In genomic region chr20:49969234-49969633, GRCh38 we compare ENCODE assay signal across 1 cellular context.
TF ChIP-seq lines count a peak whose summit lies in the region.

No MANE protein-coding gene starts in this region.

TF ChIP-seq in K562, 482 proteins besides CTCF, POLR2A, EP300 and RAD21:
- TF ChIP-seq RREB1 (CRISPR knock-in tag; IDR thresholded peaks at IDR 0.05) = no peak
- no peak for TF ChIP-seq U2AF2 (optimal IDR thresholded peaks at IDR 0.05; ENCODE audit: low read depth, low read length)
- no peak for TF ChIP-seq DNMT1 (IDR thresholded peaks at IDR 0.05)
- no peak for TF ChIP-seq SMARCA4 (IDR thresholded peaks at IDR 0.05)
- no peak for TF ChIP-seq STAT5B (CRISPR knock-in tag; IDR thresholded peaks at IDR 0.05)
- no peak for TF ChIP-seq CBX1 (IDR thresholded peaks at IDR 0.05; ENCODE audit: low read depth)
- no peak for TF ChIP-seq MLLT1 (IDR thresholded peaks at IDR 0.05)
- no peak for TF ChIP-seq SREBF2 (CRISPR knock-in tag; IDR thresholded peaks at IDR 0.05)
- TF ChIP-seq PCBP1 (IDR thresholded peaks at IDR 0.05; ENCODE audit: low read depth, low read length, poor library complexity, severe bottlenecking) = no peak
- TF ChIP-seq CHD7 (IDR thresholded peaks at IDR 0.05; ENCODE audit: low read depth, low read length) = no peak
- TF ChIP-seq PBX2 (CRISPR knock-in tag; IDR thresholded peaks at IDR 0.05; ENCODE audit: low read depth) = no peak
- no peak for TF ChIP-seq PBX2 (tag; conservative IDR thresholded peaks at IDR 0.05; ENCODE audit: low read depth)
- no peak for TF ChIP-seq ZNF133 (CRISPR knock-in tag; IDR thresholded peaks at IDR 0.05)
TF ChIP-seq in K562: peak in this region for 0.
